ENCODE assay signal across 1 cellular context in the genomic region with DNA sequence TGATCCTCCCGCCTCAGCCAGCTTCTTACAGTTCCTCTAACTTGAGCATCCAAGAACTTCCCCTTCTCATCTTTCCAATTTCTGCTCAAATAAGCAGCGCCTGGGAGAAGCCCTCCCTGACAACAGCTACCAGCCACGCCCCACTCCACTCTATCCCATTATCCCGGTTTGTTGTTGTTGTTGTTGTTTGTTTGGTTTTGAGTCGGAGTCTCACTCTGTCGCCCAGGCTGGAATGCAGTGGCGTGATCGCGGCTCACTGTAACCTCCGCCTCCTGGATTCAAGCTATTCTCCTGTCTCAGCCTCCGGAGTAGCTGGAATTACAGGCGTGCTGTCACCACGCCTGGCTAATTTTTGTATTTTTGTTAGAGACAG.
TF ChIP-seq lines count a peak whose summit lies in the region.

No MANE protein-coding gene starts in this region.

TF ChIP-seq in neural cell, 6 proteins besides CTCF, POLR2A, EP300 and RAD21 (continued from another document):
- TF ChIP-seq, protein P1, sequence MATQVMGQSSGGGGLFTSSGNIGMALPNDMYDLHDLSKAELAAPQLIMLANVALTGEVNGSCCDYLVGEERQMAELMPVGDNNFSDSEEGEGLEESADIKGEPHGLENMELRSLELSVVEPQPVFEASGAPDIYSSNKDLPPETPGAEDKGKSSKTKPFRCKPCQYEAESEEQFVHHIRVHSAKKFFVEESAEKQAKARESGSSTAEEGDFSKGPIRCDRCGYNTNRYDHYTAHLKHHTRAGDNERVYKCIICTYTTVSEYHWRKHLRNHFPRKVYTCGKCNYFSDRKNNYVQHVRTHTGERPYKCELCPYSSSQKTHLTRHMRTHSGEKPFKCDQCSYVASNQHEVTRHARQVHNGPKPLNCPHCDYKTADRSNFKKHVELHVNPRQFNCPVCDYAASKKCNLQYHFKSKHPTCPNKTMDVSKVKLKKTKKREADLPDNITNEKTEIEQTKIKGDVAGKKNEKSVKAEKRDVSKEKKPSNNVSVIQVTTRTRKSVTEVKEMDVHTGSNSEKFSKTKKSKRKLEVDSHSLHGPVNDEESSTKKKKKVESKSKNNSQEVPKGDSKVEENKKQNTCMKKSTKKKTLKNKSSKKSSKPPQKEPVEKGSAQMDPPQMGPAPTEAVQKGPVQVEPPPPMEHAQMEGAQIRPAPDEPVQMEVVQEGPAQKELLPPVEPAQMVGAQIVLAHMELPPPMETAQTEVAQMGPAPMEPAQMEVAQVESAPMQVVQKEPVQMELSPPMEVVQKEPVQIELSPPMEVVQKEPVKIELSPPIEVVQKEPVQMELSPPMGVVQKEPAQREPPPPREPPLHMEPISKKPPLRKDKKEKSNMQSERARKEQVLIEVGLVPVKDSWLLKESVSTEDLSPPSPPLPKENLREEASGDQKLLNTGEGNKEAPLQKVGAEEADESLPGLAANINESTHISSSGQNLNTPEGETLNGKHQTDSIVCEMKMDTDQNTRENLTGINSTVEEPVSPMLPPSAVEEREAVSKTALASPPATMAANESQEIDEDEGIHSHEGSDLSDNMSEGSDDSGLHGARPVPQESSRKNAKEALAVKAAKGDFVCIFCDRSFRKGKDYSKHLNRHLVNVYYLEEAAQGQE (IDR thresholded peaks at IDR 0.05; ENCODE audit: borderline replicate concordance) = no peak
- TF ChIP-seq POLR2AphosphoS5 (IDR thresholded peaks at IDR 0.05) = no peak
- no peak for TF ChIP-seq MXI1 (conservative IDR thresholded peaks at IDR 0.05; ENCODE audit: poor library complexity, severe bottlenecking)
TF ChIP-seq in neural cell: peak in this region for 0.
